19 cellular contexts compared by ENCODE assay signal in genomic region chr13:64029343-64030093, GRCh38.
DNase-seq lines count a peak whose midpoint lies in the region; ATAC-seq and TF ChIP-seq lines count a peak whose summit lies in the region.
"Had no signal": no experiment of that assay in that cellular context is flagged by ENCODE, and none has a peak within 500 bp of the region (broad histone marks: within the 10 kb centered on the region; RNA-seq: fewer than 3 reads in every experiment).

No MANE protein-coding gene starts in this region.

- CTCF ChIA-PET in WTC11 (lab: Charles Lee): no interaction called here

- H3K27ac Mint-ChIP-seq in WTC11: no peak overlapping the region
- H3K27ac Mint-ChIP-seq: CD14-positive monocyte had no signal

- no peaks in the 10 kb centered on the region for H3K36me3 Mint-ChIP-seq in WTC11
- H3K36me3 Mint-ChIP-seq: CD14-positive monocyte had no signal

- no peaks in the 10 kb centered on the region for H3K9me3 Mint-ChIP-seq in WTC11

- H3K36me3 ChIP-seq in lower lobe of right lung (no peaks in the 10 kb centered on the region), aorta (ENCODE audit: control insufficient read depth in 1 of 2, insufficient read depth in 2 of 2, low read length in 1 of 2) (no peaks in the 10 kb centered on the region), MM.1S (replicated peaks; ENCODE audit: insufficient read depth, low read length) (no peaks in the 10 kb centered on the region)

- no peaks in the 10 kb centered on the region for H3K4me1 Mint-ChIP-seq in WTC11
- H3K4me1 Mint-ChIP-seq: CD14-positive monocyte had no signal

- 89 to 90% methylated on average over 19 of the region's 19 CpGs for WGBS in aorta, 2 donors

- H3K9me2 ChIP-seq in MM.1S (replicated peaks; ENCODE audit: insufficient read depth, low read length): no peaks in the 10 kb centered on the region

- H3K4me2 ChIP-seq in MM.1S (ENCODE audit: low read depth, low read length): no peak overlapping the region
- H3K4me2 ChIP-seq: PC-9 had no signal

- no peaks in the 10 kb centered on the region for H3K4me1 ChIP-seq in lower lobe of right lung
- no peaks in the 10 kb centered on the region for H3K4me1 ChIP-seq in aorta (ENCODE audit: control insufficient read depth in 1 of 2, insufficient read depth in 2 of 2, low read length in 2 of 2)
- no peaks in the 10 kb centered on the region for H3K4me1 ChIP-seq in MM.1S (ENCODE audit: low read length)

- H3F3A ChIP-seq in MM.1S (ENCODE audit: insufficient read depth, low read length): no peaks in the 10 kb centered on the region

- H3K27ac ChIP-seq in lower lobe of right lung: no peak overlapping the region
- H3K27ac ChIP-seq in aorta (ENCODE audit: low read depth in 1 of 2, low read length in 2 of 2): no peak overlapping the region
- H3K27ac ChIP-seq in MM.1S (ENCODE audit: low read length): no peak overlapping the region
- H3K27ac ChIP-seq: PC-9 had no signal

- H2AFZ ChIP-seq in MM.1S (ENCODE audit: low read length): no peak overlapping the region
- H2AFZ ChIP-seq: PC-9 had no signal

- intact Hi-C loops in Right ventricle myocardium inferior (cut with DNase I): no loop called here
- intact Hi-C loops in left ventricle myocardium superior (cut with micrococcal nuclease): no loop called here
- intact Hi-C loops in lower lobe of right lung (cut with DNase I): no loop called here
- intact Hi-C loops in aorta (cut with DNase I): no loop called here

- H3K27me3 ChIP-seq in lower lobe of right lung (ENCODE audit: low read depth) (no peaks in the 10 kb centered on the region), aorta (ENCODE audit: control insufficient read depth in 1 of 2, insufficient read depth in 2 of 2, low read length in 1 of 2) (no peaks in the 10 kb centered on the region), MM.1S (replicated peaks; ENCODE audit: insufficient read depth, low read length) (no peaks in the 10 kb centered on the region)

- no peak overlapping the region for H3K4me3 ChIP-seq in lower lobe of right lung
- no peak overlapping the region for H3K4me3 ChIP-seq in aorta (ENCODE audit: low read length in 2 of 2)
- no peak overlapping the region for H3K4me3 ChIP-seq in MM.1S (ENCODE audit: low read length)
- H3K4me3 ChIP-seq: PC-9 had no signal

- H3K9ac ChIP-seq in MM.1S (ENCODE audit: low read length): no peak overlapping the region

- no peaks in the 10 kb centered on the region for H4K20me1 ChIP-seq in MM.1S (ENCODE audit: insufficient read depth, low read length)

- DNase-seq in Right ventricle myocardium inferior (ENCODE audit: missing footprints) (peak; percentile 46), left ventricle myocardium superior (no peak), WTC11 (ENCODE audit: low spot score) (peak; percentile 13), lower lobe of right lung (peak; percentile 50), aorta (peak in 1 of 2 donors; percentile 27), HuH-7.5 (ENCODE audit: low spot score) (no peak), MM.1S (no peak)
- DNase-seq: AML-193, COR-L47, DMS53, KBM-7, NCI-H1048, NCI-H1436 treated with DMSO at 0.1 percent for 48 hours, NCI-H2029 treated with DMSO at 0.1 percent for 48 hours, NCI-H2171 treated with DMSO at 0.1 percent for 48 hours, NCI-H446 treated with DMSO at 0.1 percent for 48 hours, PC-9 had no signal

- H3K4me3 Mint-ChIP-seq in WTC11: no peak overlapping the region
- H3K4me3 Mint-ChIP-seq: CD14-positive monocyte had no signal

- H3K9me3 ChIP-seq in lower lobe of right lung: no peaks in the 10 kb centered on the region
- no peaks in the 10 kb centered on the region for H3K9me3 ChIP-seq in aorta (ENCODE audit: control insufficient read depth, low read length)
- H3K9me3 ChIP-seq in MM.1S (replicated peaks; ENCODE audit: insufficient read depth, low read length): no peaks in the 10 kb centered on the region

- no peak for TF ChIP-seq CTCF in WTC11 (IDR thresholded peaks at IDR 0.05)
- no peak for TF ChIP-seq CTCF in lower lobe of right lung (IDR thresholded peaks at IDR 0.05)
- TF ChIP-seq CTCF in MM.1S (IDR thresholded peaks at IDR 0.05; ENCODE audit: low read length): no peak

- no peaks in the 10 kb centered on the region for H3K79me2 ChIP-seq in MM.1S (ENCODE audit: low read length)

- POLR2A ChIA-PET in WTC11 (lab: Charles Lee): no interaction called here

- H3K27me3 Mint-ChIP-seq in WTC11 (ENCODE audit: low read depth): no peaks in the 10 kb centered on the region

- no peak for ATAC-seq in Right ventricle myocardium inferior
- no peak for ATAC-seq in left ventricle myocardium superior
- peak; percentile 88 for ATAC-seq in WTC11
- peak; percentile 66 to 73 for ATAC-seq in lower lobe of right lung
- ATAC-seq in aorta (ENCODE audit: low FRiP score): peak; percentile 15
- no peak for ATAC-seq in HG02870 (IDR thresholded peaks at IDR 0.05; ENCODE audit: unreplicated experiment)

TF ChIP-seq in WTC11, 78 proteins besides CTCF, POLR2A, EP300 and RAD21 (continues in another document):
- TF ChIP-seq ZNF512 (CRISPR knock-in tag; IDR thresholded peaks at IDR 0.05; ENCODE audit: borderline replicate concordance): no peak
- no peak for TF ChIP-seq MYBL2 (CRISPR knock-in tag; IDR thresholded peaks at IDR 0.05)
- TF ChIP-seq SMAD4 (CRISPR knock-in tag; IDR thresholded peaks at IDR 0.05): no peak
- TF ChIP-seq FOXP4 (CRISPR knock-in tag; IDR thresholded peaks at IDR 0.05): no peak
- no peak for TF ChIP-seq TCF7 (CRISPR knock-in tag; IDR thresholded peaks at IDR 0.05; ENCODE audit: low read depth)
- no peak for TF ChIP-seq ZNF425 (CRISPR knock-in tag; conservative IDR thresholded peaks at IDR 0.05)
- no peak for TF ChIP-seq FOXK1 (CRISPR knock-in tag; IDR thresholded peaks at IDR 0.05)
- TF ChIP-seq ATF3 (CRISPR knock-in tag; conservative IDR thresholded peaks at IDR 0.05): no peak
- no peak for TF ChIP-seq E2F1 (CRISPR knock-in tag; IDR thresholded peaks at IDR 0.05)
- no peak for TF ChIP-seq CREB1 (CRISPR knock-in tag; IDR thresholded peaks at IDR 0.05)
- no peak for TF ChIP-seq SOX15 (CRISPR knock-in tag; IDR thresholded peaks at IDR 0.05)
- no peak for TF ChIP-seq SMAD3 (CRISPR knock-in tag; IDR thresholded peaks at IDR 0.05; ENCODE audit: borderline replicate concordance)

Comparison
In these comparisons a context has a peak if more than half of its experiments do, and no peak if none do; other contexts are left out.
1. DNase-seq: peak in Right ventricle myocardium inferior (single experiment), WTC11 (single experiment) and lower lobe of right lung (single experiment); none in left ventricle myocardium superior (single experiment), HuH-7.5 (single experiment) and MM.1S (single experiment).
2. ATAC-seq: peak in WTC11 (single experiment), lower lobe of right lung (2 of 2) and aorta (single experiment); none in Right ventricle myocardium inferior (single experiment), left ventricle myocardium superior (single experiment) and HG02870 (single experiment).